Comparison of ENCODE assay signal across 8 cellular contexts in genomic region chr13:40983725-40984669, GRCh38. TPM values are rescaled to one million over a fixed set of nuclear protein-coding genes. Genes with fewer than 3 reads are reported as not detected.
DNase-seq lines count a peak whose midpoint lies in the region; FAIRE-seq and TF ChIP-seq lines count a peak whose summit lies in the region.

No MANE protein-coding gene starts in this region.

- H3K4ac ChIP-seq in mesendoderm (ENCODE audit: low read depth, low read length): no peak overlapping the region

- H3K36me3 Mint-ChIP-seq in endothelial cell (ENCODE audit: low read depth, unreplicated experiment): no peaks in the 10 kb centered on the region

- H3K4me3 ChIP-seq in sigmoid colon (peak overlapping the region in 1 of 4 donors; percentile 26), mesendoderm (ENCODE audit: low read length) (no peak overlapping the region)

- peaks cover 0 to 73% (median 39%) of the 10 kb centered on the region in 4 donors for H3K4me1 ChIP-seq in sigmoid colon
- H3K4me1 ChIP-seq in mesendoderm (ENCODE audit: control insufficient read depth, low read depth, low read length): no peaks in the 10 kb centered on the region

- H3K36me3 ChIP-seq in sigmoid colon (peaks cover 0 to 4% (median 0%) of the 10 kb centered on the region in 4 donors), mesendoderm (ENCODE audit: control insufficient read depth, insufficient read depth, low read length) (no peaks in the 10 kb centered on the region)

- no peak overlapping the region for H4K5ac ChIP-seq in mesendoderm (ENCODE audit: low read length)

- no peak overlapping the region for H4K8ac ChIP-seq in mesendoderm (ENCODE audit: low read depth, low read length)

- H3K4me2 ChIP-seq in mesendoderm (ENCODE audit: low read length): no peak overlapping the region

- no peak overlapping the region for H3K18ac ChIP-seq in mesendoderm (ENCODE audit: low read length)

- H3K79me2 ChIP-seq in mesendoderm (ENCODE audit: control insufficient read depth, insufficient read depth, low read length): no peaks in the 10 kb centered on the region

- H2BK5ac ChIP-seq in mesendoderm (ENCODE audit: low read length): no peak overlapping the region

- WGBS in sigmoid colon, 2 donors: 64 to 70% methylated on average over 4 of the region's 4 CpGs
- whole genome bisulfite sequencing in mesendoderm (ENCODE audit: extremely low coverage, insufficient coverage, low lambda C conversion rate): no CpG with 5 or more reads among the region's 4 CpGs

- no peak overlapping the region for H3K9ac ChIP-seq in mesendoderm (ENCODE audit: low read length)

- H3K79me1 ChIP-seq in mesendoderm (ENCODE audit: low read length): no peaks in the 10 kb centered on the region

- TF ChIP-seq CTCF in endothelial cell (IDR thresholded peaks at IDR 0.05; ENCODE audit: unreplicated experiment): no peak
- TF ChIP-seq CTCF in sigmoid colon (IDR thresholded peaks at IDR 0.05): no peak

- H3K27me3 Mint-ChIP-seq in endothelial cell (ENCODE audit: unreplicated experiment): peaks cover 4% of the 10 kb centered on the region

- H3K27ac ChIP-seq in sigmoid colon: peak overlapping the region; percentile 37 to 65 (median 58)
- no peak overlapping the region for H3K27ac ChIP-seq in mesendoderm (ENCODE audit: low read depth, low read length)

- H3K9me3 ChIP-seq in sigmoid colon: no peaks in the 10 kb centered on the region

- no peak for DNase-seq in GM12892 (ENCODE audit: insufficient read length)
- DNase-seq in OCI-M1 (lab: John Stamatoyannopoulos, UW): peak; percentile 60
- DNase-seq in endothelial cell (ENCODE audit: low spot score): no peak
- no peak for DNase-seq in sigmoid colon
- no peak for DNase-seq in SW480 (ENCODE audit: low spot score)
- no peak for DNase-seq in A172 (ENCODE audit: low spot score)
- DNase-seq in mesendoderm: no peak
- DNase-seq in KG1 (lab: John Stamatoyannopoulos, UW): no peak

- TF ChIP-seq EP300 in sigmoid colon (IDR thresholded peaks at IDR 0.05): no peak

- H2AK5ac ChIP-seq in mesendoderm (ENCODE audit: low read length): no peak overlapping the region

- no peak overlapping the region for H3K56ac ChIP-seq in mesendoderm (ENCODE audit: low read length)

- H3K4me1 Mint-ChIP-seq in endothelial cell (ENCODE audit: unreplicated experiment): peaks cover 27% of the 10 kb centered on the region

- TF ChIP-seq POLR2A in GM12892 (IDR thresholded peaks at IDR 0.05; ENCODE audit: low read depth, low read length) (no peak), sigmoid colon (IDR thresholded peaks at IDR 0.05) (no peak)

- peak; percentile 61 for FAIRE-seq in GM12892 (lab: Jason Lieb, UNC)

- H3K4me3 Mint-ChIP-seq in endothelial cell (ENCODE audit: unreplicated experiment): no peak overlapping the region

- H3K23ac ChIP-seq in mesendoderm (ENCODE audit: low read length): no peak overlapping the region

- no peak overlapping the region for H2BK120ac ChIP-seq in mesendoderm (ENCODE audit: low read depth, low read length)

- H3K27me3 ChIP-seq in sigmoid colon (no peaks in the 10 kb centered on the region), mesendoderm (ENCODE audit: insufficient read depth, low read length, poor library complexity) (no peaks in the 10 kb centered on the region)

- H3K9me3 Mint-ChIP-seq in endothelial cell (ENCODE audit: unreplicated experiment): no peaks in the 10 kb centered on the region

- no peak overlapping the region for H2BK15ac ChIP-seq in mesendoderm (replicated peaks; ENCODE audit: low read depth)

- intact Hi-C loops in sigmoid colon (cut with DNase I): no loop called here

- H3K27ac Mint-ChIP-seq in endothelial cell (ENCODE audit: unreplicated experiment): peak overlapping the region; percentile 98

RNA-seq across cellular contexts. Expression of gene ELF1, which starts 35.1 kb away (rescaled TPM):
- polyA plus RNA-seq in GM12892 (2012; ENCODE audit: missing spikeins): 57.3 TPM
- total RNA-seq in endothelial cell (ENCODE audit: unreplicated experiment) (46.0 TPM), sigmoid colon (10 to 100 TPM; 47.4 to 68.5 (median 58.0) TPM)
- polyA plus RNA-seq in sigmoid colon: 10 to 100 TPM; 31.8 to 45.3 (median 35.1) TPM
- total RNA-seq in A172 (2014; rRNA removed; shearing (Covaris generic)): 6.9 and 8.8 TPM in 2 replicates
- 13.8 TPM for polyA plus RNA-seq in mesendoderm (2013, experiment 1 of 2)
- 14.7 TPM for polyA plus RNA-seq in mesendoderm (2013, experiment 2 of 2)
